In genomic region chr12:109115758-109116610, GRCh38 we compare ENCODE assay signal across 1 cellular context.
TF ChIP-seq lines count a peak whose summit lies in the region.

Gene ACACB (plus strand): TSS chr12:109116587. CDS start chr12:109139406, 22,819 bp downstream.

TF ChIP-seq in HepG2, 621 proteins besides CTCF, POLR2A, EP300 and RAD21 (continued from another document and continues in another):
- peak; percentile 92 for TF ChIP-seq ZMYM3 (CRISPR knock-in tag; IDR thresholded peaks at IDR 0.05)
- TF ChIP-seq GATAD1 (CRISPR knock-in tag; IDR thresholded peaks at IDR 0.05), result peak; percentile 60; the same call in 1 of the 2 replicates
- TF ChIP-seq ZNF350 (CRISPR knock-in tag; IDR thresholded peaks at IDR 0.05; ENCODE audit: borderline replicate concordance, low read depth), result peak; percentile 71; the same call in 1 of the 2 replicates
- peak; percentile 86 for TF ChIP-seq ZBTB7B (CRISPR knock-in tag; IDR thresholded peaks at IDR 0.05)
- no peak for TF ChIP-seq ZFP36L2 (CRISPR knock-in tag; IDR thresholded peaks at IDR 0.05)
- TF ChIP-seq ZSCAN25 (CRISPR knock-in tag; IDR thresholded peaks at IDR 0.05), result no peak
- no peak for TF ChIP-seq ZKSCAN5 (CRISPR knock-in tag; IDR thresholded peaks at IDR 0.05)
- TF ChIP-seq TFDP2 (CRISPR knock-in tag; IDR thresholded peaks at IDR 0.05), result peak; percentile 55; the same call in 1 of the 2 replicates
- TF ChIP-seq NFE2L2 (IDR thresholded peaks at IDR 0.05; ENCODE audit: low read length), result no peak
- peak in 1 of 2 experiments; percentile 58; a peak in 2 of 4 replicates for TF ChIP-seq MAFK (conservative IDR thresholded peaks at IDR 0.05 in 1 of 2, IDR thresholded peaks at IDR 0.05 in 1 of 2; ENCODE audit: low read length in 2 of 2)
- no peak; the same call in 1 of the 2 replicates for TF ChIP-seq ZNF318 (CRISPR knock-in tag; IDR thresholded peaks at IDR 0.05)
- TF ChIP-seq ZNF576 (CRISPR knock-in tag; IDR thresholded peaks at IDR 0.05), result no peak
- TF ChIP-seq HHEX (CRISPR knock-in tag; IDR thresholded peaks at IDR 0.05), result no peak
- TF ChIP-seq ELK4 (CRISPR knock-in tag; IDR thresholded peaks at IDR 0.05; ENCODE audit: borderline replicate concordance), result no peak
- TF ChIP-seq ZFP1 (CRISPR knock-in tag; IDR thresholded peaks at IDR 0.05), result peak; percentile 45; the same call in 1 of the 2 replicates
- TF ChIP-seq HBP1 (CRISPR knock-in tag; IDR thresholded peaks at IDR 0.05; ENCODE audit: low read depth), result no peak
- 0 out of 2 replicates have a peak, but pooled peaks have one; percentile 62 for TF ChIP-seq ZNF761 (CRISPR knock-in tag; conservative IDR thresholded peaks at IDR 0.05)
- no peak for TF ChIP-seq MZF1 (CRISPR knock-in tag; IDR thresholded peaks at IDR 0.05; ENCODE audit: borderline replicate concordance)
- no peak for TF ChIP-seq ZNF253 (CRISPR knock-in tag; IDR thresholded peaks at IDR 0.05; ENCODE audit: borderline replicate concordance)
- TF ChIP-seq TFAP4 (IDR thresholded peaks at IDR 0.05; ENCODE audit: borderline replicate concordance, low read depth), result peak; percentile 97
- TF ChIP-seq NR2C2 (CRISPR knock-in tag; IDR thresholded peaks at IDR 0.05; ENCODE audit: borderline replicate concordance), result peak; percentile 61; the same call in 1 of the 2 replicates
- no peak for TF ChIP-seq GLMP (CRISPR knock-in tag; IDR thresholded peaks at IDR 0.05; ENCODE audit: borderline replicate concordance)
- no peak for TF ChIP-seq KLF15 (CRISPR knock-in tag; IDR thresholded peaks at IDR 0.05; ENCODE audit: borderline replicate concordance)
- peak; percentile 50 for TF ChIP-seq GFI1 (CRISPR knock-in tag; IDR thresholded peaks at IDR 0.05; ENCODE audit: borderline replicate concordance)
- TF ChIP-seq MLLT10 (CRISPR knock-in tag; IDR thresholded peaks at IDR 0.05), result no peak
- peak; percentile 54; the same call in 1 of the 2 replicates for TF ChIP-seq POGZ (CRISPR knock-in tag; IDR thresholded peaks at IDR 0.05)
- TF ChIP-seq ZNF580 (CRISPR knock-in tag; IDR thresholded peaks at IDR 0.05; ENCODE audit: borderline replicate concordance, low read depth), result peak; percentile 64; the same call in 1 of the 2 replicates
- TF ChIP-seq ZNF629 (CRISPR knock-in tag; conservative IDR thresholded peaks at IDR 0.05), result 0 out of 2 replicates have a peak, but pooled peaks have one; percentile 28
- peak; percentile 64; the same call in 1 of the 2 replicates for TF ChIP-seq ZNF547 (CRISPR knock-in tag; IDR thresholded peaks at IDR 0.05)
- no peak for TF ChIP-seq MEIS1 (CRISPR knock-in tag; IDR thresholded peaks at IDR 0.05; ENCODE audit: borderline replicate concordance)
- TF ChIP-seq THAP8 (CRISPR knock-in tag; IDR thresholded peaks at IDR 0.05; ENCODE audit: borderline replicate concordance), result no peak
- TF ChIP-seq TP53 (CRISPR knock-in tag; conservative IDR thresholded peaks at IDR 0.05), result no peak
- no peak for TF ChIP-seq ZNF674 (CRISPR knock-in tag; IDR thresholded peaks at IDR 0.05; ENCODE audit: low read depth)
- no peak for TF ChIP-seq ARID2 (CRISPR knock-in tag; IDR thresholded peaks at IDR 0.05; ENCODE audit: borderline replicate concordance)
- peak; percentile 78 for TF ChIP-seq KMT2A (CRISPR knock-in tag; IDR thresholded peaks at IDR 0.05)
- no peak for TF ChIP-seq ATRX (CRISPR knock-in tag; IDR thresholded peaks at IDR 0.05; ENCODE audit: borderline replicate concordance)
- no peak for TF ChIP-seq PLRG1 (conservative IDR thresholded peaks at IDR 0.05)
- no peak for TF ChIP-seq FOXC1 (CRISPR knock-in tag; IDR thresholded peaks at IDR 0.05; ENCODE audit: borderline replicate concordance)
- TF ChIP-seq PHB2 (IDR thresholded peaks at IDR 0.05; ENCODE audit: partially characterized antibody), result no peak
- no peak for TF ChIP-seq GTF3A (CRISPR knock-in tag; conservative IDR thresholded peaks at IDR 0.05)
- no peak for TF ChIP-seq ZNF713 (CRISPR knock-in tag; IDR thresholded peaks at IDR 0.05)
- TF ChIP-seq ZNF326 (CRISPR knock-in tag; IDR thresholded peaks at IDR 0.05; ENCODE audit: borderline replicate concordance), result no peak
- TF ChIP-seq THAP11 (CRISPR knock-in tag; IDR thresholded peaks at IDR 0.05), result peak; percentile 62
- no peak; the same call in 1 of the 2 replicates for TF ChIP-seq NFKBIZ (CRISPR knock-in tag; IDR thresholded peaks at IDR 0.05)
- TF ChIP-seq ZNF780A (CRISPR knock-in tag; IDR thresholded peaks at IDR 0.05), result no peak
- TF ChIP-seq MAF1 (CRISPR knock-in tag; IDR thresholded peaks at IDR 0.05; ENCODE audit: borderline replicate concordance), result no peak
- TF ChIP-seq CBX2 (IDR thresholded peaks at IDR 0.05; ENCODE audit: low read depth, low read length), result no peak
- TF ChIP-seq CBX2 (CRISPR knock-in tag; IDR thresholded peaks at IDR 0.05; ENCODE audit: low read depth), result no peak
- TF ChIP-seq ATF6 (CRISPR knock-in tag; conservative IDR thresholded peaks at IDR 0.05), result no peak
- no peak for TF ChIP-seq KLF11 (CRISPR knock-in tag; IDR thresholded peaks at IDR 0.05)
- TF ChIP-seq ZNF484 (CRISPR knock-in tag; IDR thresholded peaks at IDR 0.05; ENCODE audit: borderline replicate concordance, low read depth), result no peak
- TF ChIP-seq MAZ (IDR thresholded peaks at IDR 0.05; ENCODE audit: borderline replicate concordance, low read depth, low read length), result peak; percentile 46; the same call in 1 of the 2 replicates
- TF ChIP-seq MAZ (CRISPR knock-in tag; IDR thresholded peaks at IDR 0.05; ENCODE audit: low read depth), result peak; percentile 43; the same call in 1 of the 2 replicates
